ENCODE assay signal across 1 cellular context in genomic region chr17:40025559-40025958, GRCh38.
TF ChIP-seq lines count a peak whose summit lies in the region.

No MANE protein-coding gene starts in this region.

TF ChIP-seq in endothelial cell of umbilical vein, 7 proteins besides CTCF, POLR2A, EP300 and RAD21:
- TF ChIP-seq MYC (IDR thresholded peaks at IDR 0.05; ENCODE audit: low read depth, low read length) = no peak
- no peak for TF ChIP-seq JUN (IDR thresholded peaks at IDR 0.05; ENCODE audit: borderline replicate concordance, insufficient read depth, insufficient read length, low read depth)
